In genomic region chr2:227643990-227644551, GRCh38 we compare ENCODE assay signal across 1 cellular context.
TF ChIP-seq lines count a peak whose summit lies in the region.

No MANE protein-coding gene starts in this region.

TF ChIP-seq in HepG2, 621 proteins besides CTCF, POLR2A, EP300 and RAD21 (continued from another document and continues in another):
- TF ChIP-seq ZNF407 (CRISPR knock-in tag; IDR thresholded peaks at IDR 0.05; ENCODE audit: not compliant biosample characterization) (no peak), ZNF704 (CRISPR knock-in tag; IDR thresholded peaks at IDR 0.05; ENCODE audit: borderline replicate concordance) (no peak), ZBTB40 (IDR thresholded peaks at IDR 0.05) (no peak), ZBTB40 (CRISPR knock-in tag; IDR thresholded peaks at IDR 0.05) (no peak), REXO4 (CRISPR knock-in tag; IDR thresholded peaks at IDR 0.05; ENCODE audit: borderline replicate concordance) (no peak), ZFP1 (CRISPR knock-in tag; IDR thresholded peaks at IDR 0.05) (peak; percentile 84; the same call in 1 of the 2 replicates), THAP11 (CRISPR knock-in tag; IDR thresholded peaks at IDR 0.05) (no peak), ZKSCAN8 (CRISPR knock-in tag; IDR thresholded peaks at IDR 0.05; ENCODE audit: borderline replicate concordance) (no peak), ZNF660 (CRISPR knock-in tag; IDR thresholded peaks at IDR 0.05; ENCODE audit: borderline replicate concordance, low read depth) (no peak), PAF1 (CRISPR knock-in tag; IDR thresholded peaks at IDR 0.05) (no peak), ZBTB3 (CRISPR knock-in tag; IDR thresholded peaks at IDR 0.05; ENCODE audit: borderline replicate concordance, low read depth) (0 out of 2 replicates have a peak, but pooled peaks have one; percentile 62), ATRX (CRISPR knock-in tag; IDR thresholded peaks at IDR 0.05; ENCODE audit: borderline replicate concordance) (no peak), E2F1 (CRISPR knock-in tag; IDR thresholded peaks at IDR 0.05) (no peak), ZNF678 (CRISPR knock-in tag; IDR thresholded peaks at IDR 0.05) (no peak), ZNF605 (CRISPR knock-in tag; IDR thresholded peaks at IDR 0.05) (peak; percentile 69; the same call in 1 of the 2 replicates), ZSCAN31 (CRISPR knock-in tag; IDR thresholded peaks at IDR 0.05; ENCODE audit: low read depth) (0 out of 2 replicates have a peak, but pooled peaks have one; percentile 48), SP1 (IDR thresholded peaks at IDR 0.05) (no peak), SP1 (CRISPR knock-in tag; IDR thresholded peaks at IDR 0.05) (no peak; the same call in 1 of the 2 replicates), ZNF20 (CRISPR knock-in tag; IDR thresholded peaks at IDR 0.05) (no peak), XBP1 (CRISPR knock-in tag; IDR thresholded peaks at IDR 0.05) (no peak), ZNF652 (CRISPR knock-in tag; IDR thresholded peaks at IDR 0.05; ENCODE audit: borderline replicate concordance, low read depth) (no peak; the same call in 1 of the 2 replicates), ATF3 (CRISPR knock-in tag; IDR thresholded peaks at IDR 0.05) (no peak), MXD3 (CRISPR knock-in tag; IDR thresholded peaks at IDR 0.05) (no peak), SETDB1 (CRISPR knock-in tag; IDR thresholded peaks at IDR 0.05; ENCODE audit: borderline replicate concordance) (no peak), KDM2A (CRISPR knock-in tag; IDR thresholded peaks at IDR 0.05; ENCODE audit: borderline replicate concordance, low read depth) (peak; percentile 38; the same call in 1 of the 2 replicates), NFYC (CRISPR knock-in tag; IDR thresholded peaks at IDR 0.05) (no peak), RBM22 (optimal IDR thresholded peaks at IDR 0.05; ENCODE audit: low read length) (no peak), ARNT2 (CRISPR knock-in tag; IDR thresholded peaks at IDR 0.05; ENCODE audit: low read depth) (0 out of 2 replicates have a peak, but pooled peaks have one; percentile 28), ZNF598 (CRISPR knock-in tag; IDR thresholded peaks at IDR 0.05; ENCODE audit: borderline replicate concordance) (no peak), ZNF30 (CRISPR knock-in tag; IDR thresholded peaks at IDR 0.05) (no peak), TFAP4 (IDR thresholded peaks at IDR 0.05; ENCODE audit: borderline replicate concordance, low read depth) (peak; percentile 82; the same call in 1 of the 2 replicates), MEF2D (CRISPR knock-in tag; IDR thresholded peaks at IDR 0.05) (0 out of 2 replicates have a peak, but pooled peaks have one; percentile 31), ZNF530 (CRISPR knock-in tag; IDR thresholded peaks at IDR 0.05; ENCODE audit: low read depth) (no peak), AHR (CRISPR knock-in tag; IDR thresholded peaks at IDR 0.05) (no peak), TEF (CRISPR knock-in tag; IDR thresholded peaks at IDR 0.05) (no peak), ZNF138 (CRISPR knock-in tag; IDR thresholded peaks at IDR 0.05; ENCODE audit: low read depth) (no peak), ZNF597 (CRISPR knock-in tag; IDR thresholded peaks at IDR 0.05) (no peak)
